1 cellular context compared by ENCODE assay signal in the genomic region with DNA sequence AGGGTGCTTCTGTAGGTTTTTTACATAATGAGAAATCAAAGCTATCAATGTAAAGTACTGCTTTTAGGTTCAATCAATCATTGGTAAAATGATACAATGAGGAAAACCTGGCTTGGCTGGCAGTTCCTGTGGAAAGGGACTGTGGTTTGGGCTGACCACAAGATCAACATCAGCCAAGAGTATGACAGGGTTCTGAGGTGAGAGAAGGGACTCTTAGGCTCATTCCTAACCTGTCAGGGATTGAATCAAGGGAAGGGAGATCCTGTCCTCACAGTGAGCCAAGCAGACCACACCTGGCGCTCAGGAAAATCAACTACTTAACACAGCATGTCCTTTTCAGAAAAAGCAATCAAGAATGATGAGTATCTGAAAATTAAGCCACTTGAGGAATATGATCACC.
TF ChIP-seq lines count a peak whose summit lies in the region.

No MANE protein-coding gene starts in this region.

TF ChIP-seq in GM23338, 12 proteins besides CTCF, POLR2A, EP300 and RAD21 (continued from another document):
- TF ChIP-seq ZNF462 (CRISPR knock-in tag; IDR thresholded peaks at IDR 0.05) (no peak), CREB1 (CRISPR knock-in tag; IDR thresholded peaks at IDR 0.05; ENCODE audit: low read depth) (no peak), ZNF114 (CRISPR knock-in tag; IDR thresholded peaks at IDR 0.05) (no peak), EZH2phosphoT487 (IDR thresholded peaks at IDR 0.05; ENCODE audit: unreplicated experiment) (no peak)
TF ChIP-seq in GM23338: peak in this region for 0.
